ENCODE assay signal across 10 cellular contexts in the genomic region with DNA sequence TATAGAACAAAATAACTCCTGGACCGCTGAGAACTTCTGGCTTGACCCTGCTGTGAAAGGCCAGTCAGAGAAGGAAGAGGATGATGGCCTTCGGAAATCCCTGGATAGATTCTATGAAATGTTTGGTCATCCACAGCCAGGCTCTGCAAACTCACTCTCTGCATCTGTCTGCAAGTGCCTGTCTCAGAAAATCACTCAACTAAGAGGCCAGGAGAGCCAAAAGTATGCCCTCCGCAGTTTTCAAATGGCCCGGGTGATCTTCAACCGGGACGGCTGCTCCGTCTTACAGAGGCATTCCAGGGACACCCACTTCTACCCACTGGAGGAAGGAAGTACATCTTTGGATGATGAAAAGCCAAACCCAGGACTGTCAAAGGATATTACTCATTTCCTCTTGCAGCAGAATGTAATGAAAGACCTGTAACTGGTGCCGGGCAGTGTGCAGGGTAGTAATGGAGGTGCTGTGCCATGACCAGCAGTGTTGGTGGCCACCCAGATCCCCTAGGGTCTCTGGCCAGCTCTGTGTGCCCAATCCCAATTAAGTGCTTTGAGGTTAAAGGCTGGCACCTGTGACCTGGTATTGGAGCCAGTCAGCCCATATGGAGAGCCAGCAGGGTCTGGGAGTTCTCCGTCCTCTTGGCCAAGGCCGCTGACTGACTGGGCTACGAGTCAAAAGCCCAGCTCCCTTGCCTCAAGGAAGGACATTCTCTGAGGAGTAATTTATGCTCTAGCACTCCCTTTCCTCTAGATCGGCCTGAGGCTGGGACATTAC. TPM values are rescaled to one million over a fixed set of nuclear protein-coding genes. Genes with fewer than 3 reads are reported as not detected.
A peak's percentile ranks its signal among the peaks of the same experiment; 100 is the strongest.
DNase-seq lines count a peak whose midpoint lies in the region; ATAC-seq and TF ChIP-seq lines count a peak whose summit lies in the region.
"Had no signal": no experiment of that assay in that cellular context is flagged by ENCODE, and none has a peak within 500 bp of the region (broad histone marks: within the 10 kb centered on the region; RNA-seq: fewer than 3 reads in every experiment).

No MANE protein-coding gene starts in this region.

- no peak for TF ChIP-seq CTCF in gastroesophageal sphincter (IDR thresholded peaks at IDR 0.05)

- H3K4me3 ChIP-seq in gastroesophageal sphincter: no peak overlapping the region
- H3K4me3 ChIP-seq: prostate gland had no signal

- peak overlapping the region; percentile 72 for H3K27ac Mint-ChIP-seq in stimulated activated effector memory CD8-positive, alpha-beta T cell treated with anti-CD3 and anti-CD28 coated beads, Interleukin-12 subunit alpha, Interleukin-12 subunit beta, amount 100 ng/mL, for 72 hours

- no peak overlapping the region for H3K4me3 Mint-ChIP-seq in stimulated activated effector memory CD8-positive, alpha-beta T cell treated with anti-CD3 and anti-CD28 coated beads, Interleukin-12 subunit alpha, Interleukin-12 subunit beta, amount 100 ng/mL, for 72 hours

- no peaks in the 10 kb centered on the region for H3K36me3 ChIP-seq in gastroesophageal sphincter
- H3K36me3 ChIP-seq: prostate gland had no signal

- TF ChIP-seq EP300 in gastroesophageal sphincter (IDR thresholded peaks at IDR 0.05): no peak

- TF ChIP-seq POLR2A in gastroesophageal sphincter (IDR thresholded peaks at IDR 0.05): no peak

- peak; percentile 60 for ATAC-seq in SK-N-SH treated with all-trans-retinoic acid at 6 μM for 48 hours
- peak; percentile 41 for ATAC-seq in gastroesophageal sphincter
- peak; percentile 74 for ATAC-seq in stimulated activated effector memory CD8-positive, alpha-beta T cell treated with anti-CD3 and anti-CD28 coated beads, Interleukin-12 subunit alpha, Interleukin-12 subunit beta, amount 100 ng/mL, for 72 hours

- peak; percentile 6 for DNase-seq in NK-92 treated with Interleukin-12 subunit alpha and Interleukin-12 subunit beta, amount 100 ng/mL, for 24 hours (lab: John Stamatoyannopoulos, UW)
- DNase-seq in NK-92 (lab: John Stamatoyannopoulos, UW; ENCODE audit: unreplicated experiment): no peak
- DNase-seq in stimulated activated effector memory CD8-positive, alpha-beta T cell treated with anti-CD3 and anti-CD28 coated beads, Interleukin-12 subunit alpha, Interleukin-12 subunit beta, amount 100 ng/mL, for 72 hours (ENCODE audit: low spot score in 2 of 2): no peak
- DNase-seq in activated CD8-positive, alpha-beta memory T cell treated with anti-CD3 and anti-CD28 coated beads, Interleukin-2, amount 50 U/mL, for 48 hours: no peak
- no peak for DNase-seq in stimulated activated CD4-positive, alpha-beta T cell treated with anti-CD3 and anti-CD28 coated beads, Interleukin-4, amount 100 ng/mL, for 1 hour
- DNase-seq in stimulated activated CD4-positive, alpha-beta T cell treated with anti-CD3 and anti-CD28 coated beads, Interleukin-2, amount 100 ng/mL, for 24 hours: no peak

- no peaks in the 10 kb centered on the region for H3K27me3 ChIP-seq in gastroesophageal sphincter

- peaks cover 7 to 39% (median 12%) of the 10 kb centered on the region in 3 donors for H3K4me1 ChIP-seq in gastroesophageal sphincter
- H3K4me1 ChIP-seq: prostate gland had no signal

- H3K27ac ChIP-seq in gastroesophageal sphincter: peak overlapping the region in 1 of 4 donors; percentile 15
- H3K27ac ChIP-seq: 22Rv1, prostate gland had no signal

- H3K36me3 Mint-ChIP-seq in stimulated activated effector memory CD8-positive, alpha-beta T cell treated with anti-CD3 and anti-CD28 coated beads, Interleukin-12 subunit alpha, Interleukin-12 subunit beta, amount 100 ng/mL, for 72 hours: peaks cover 4% of the 10 kb centered on the region

- H3K9me3 Mint-ChIP-seq in stimulated activated effector memory CD8-positive, alpha-beta T cell treated with anti-CD3 and anti-CD28 coated beads, Interleukin-12 subunit alpha, Interleukin-12 subunit beta, amount 100 ng/mL, for 72 hours: no peaks in the 10 kb centered on the region

- 41 to 77% methylated on average over 9 to 11 of the region's 12 CpGs for WGBS in gastroesophageal sphincter (ENCODE audit: low coverage in 1 of 2), 2 donors

- peaks cover 23% of the 10 kb centered on the region for H3K4me1 Mint-ChIP-seq in stimulated activated effector memory CD8-positive, alpha-beta T cell treated with anti-CD3 and anti-CD28 coated beads, Interleukin-12 subunit alpha, Interleukin-12 subunit beta, amount 100 ng/mL, for 72 hours

- no peaks in the 10 kb centered on the region for H3K9me3 ChIP-seq in gastroesophageal sphincter
- H3K9me3 ChIP-seq: prostate gland had no signal

TF ChIP-seq in SK-N-SH treated with all-trans-retinoic acid at 6 μM for 48 hours, 23 proteins besides CTCF, POLR2A, EP300 and RAD21:
- TF ChIP-seq PPARA (CRISPR knock-in tag; IDR thresholded peaks at IDR 0.05; ENCODE audit: borderline replicate concordance): no peak
- no peak for TF ChIP-seq GLIS3 (CRISPR knock-in tag; IDR thresholded peaks at IDR 0.05)
- no peak for TF ChIP-seq ZNF565 (CRISPR knock-in tag; conservative IDR thresholded peaks at IDR 0.05; ENCODE audit: low read depth)
- no peak for TF ChIP-seq TOX (CRISPR knock-in tag; IDR thresholded peaks at IDR 0.05; ENCODE audit: borderline replicate concordance)
- no peak for TF ChIP-seq TCF4 (CRISPR knock-in tag; IDR thresholded peaks at IDR 0.05; ENCODE audit: borderline replicate concordance)
- no peak for TF ChIP-seq ZNF70 (CRISPR knock-in tag; IDR thresholded peaks at IDR 0.05)
- TF ChIP-seq CSRNP3 (CRISPR knock-in tag; IDR thresholded peaks at IDR 0.05): no peak
- TF ChIP-seq ZC3H10 (CRISPR knock-in tag; IDR thresholded peaks at IDR 0.05): no peak
- TF ChIP-seq ARNTL (CRISPR knock-in tag; IDR thresholded peaks at IDR 0.05; ENCODE audit: borderline replicate concordance, low read depth): no peak
- no peak for TF ChIP-seq RARB (CRISPR knock-in tag; IDR thresholded peaks at IDR 0.05)
- no peak for TF ChIP-seq ZNF8 (CRISPR knock-in tag; IDR thresholded peaks at IDR 0.05)
- no peak for TF ChIP-seq ZFP3 (CRISPR knock-in tag; IDR thresholded peaks at IDR 0.05)
- TF ChIP-seq ISL1 (CRISPR knock-in tag; IDR thresholded peaks at IDR 0.05): no peak
- TF ChIP-seq BACH2 (CRISPR knock-in tag; IDR thresholded peaks at IDR 0.05; ENCODE audit: borderline replicate concordance): no peak
- TF ChIP-seq SNAI2 (CRISPR knock-in tag; IDR thresholded peaks at IDR 0.05): no peak

RNA-seq across cellular contexts. Expression of gene CHGB, which starts 48.1 kb away (rescaled TPM):
- total RNA-seq in gastroesophageal sphincter: 1 to 10 TPM in 3 of 4 donors, under 1 TPM in 1; 0.89 to 1.6 (median 1.2) TPM
